In the genomic region with DNA sequence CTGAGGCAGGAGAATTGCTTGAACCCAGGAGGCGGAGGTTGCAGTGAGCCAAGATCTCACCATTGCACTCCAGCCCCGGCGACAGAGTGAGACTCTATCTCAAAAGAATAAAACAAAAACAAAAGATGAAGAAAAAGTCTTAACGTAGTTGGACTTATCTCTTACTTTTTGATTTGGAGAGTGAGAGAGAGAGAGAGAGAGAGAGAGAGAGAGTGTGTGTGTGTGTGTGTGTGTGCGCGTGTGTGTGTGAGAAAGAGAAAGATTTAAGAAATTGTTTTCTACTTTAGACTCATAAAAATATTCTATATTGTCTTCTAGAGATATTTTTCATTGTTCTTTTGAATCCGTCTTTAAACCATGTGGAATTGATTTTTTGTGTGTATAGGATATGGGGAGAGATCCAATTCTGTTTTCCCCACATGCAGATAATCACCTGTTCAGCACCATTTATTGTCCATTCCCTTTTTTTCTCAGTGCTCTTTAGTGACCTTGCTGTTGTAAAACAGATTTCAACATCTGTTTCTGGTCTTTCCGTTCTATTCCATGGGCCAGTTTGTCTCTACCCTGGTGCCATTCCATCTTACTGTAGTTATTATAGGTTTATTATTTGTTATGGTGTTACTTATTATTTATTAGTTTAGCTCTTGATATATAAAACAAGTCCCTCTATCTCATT, we compare ENCODE assay signal across 20 cellular contexts. TPM values are rescaled to one million over a fixed set of nuclear protein-coding genes. Genes with fewer than 3 reads are reported as not detected.
A peak's percentile ranks its signal among the peaks of the same experiment; 100 is the strongest.
DNase-seq lines count a peak whose midpoint lies in the region; ATAC-seq and TF ChIP-seq lines count a peak whose summit lies in the region.
"Had no signal": no experiment of that assay in that cellular context is flagged by ENCODE, and none has a peak within 500 bp of the region (broad histone marks: within the 10 kb centered on the region; RNA-seq: fewer than 3 reads in every experiment).

No MANE protein-coding gene starts in this region.

- H3K4me1 ChIP-seq in neutrophil (ENCODE audit: control insufficient read depth in 1 of 2, insufficient read depth in 1 of 2, low read depth in 1 of 2, low read length in 1 of 2) = peaks cover 13% of the 10 kb centered on the region in 2 experiments

- ATAC-seq in activated CD8-positive, alpha-beta T cell treated with anti-CD3 and anti-CD28 coated beads for 36 hours = no peak
- ATAC-seq in activated CD8-positive, alpha-beta T cell treated with anti-CD3 and anti-CD28 coated beads, Interleukin-2, amount 10 ng/mL, durations not matched to agents 7 days and 5 days = no peak
- ATAC-seq in CD4-positive, alpha-beta T cell (ENCODE audit: poor library complexity) = no peak
- ATAC-seq in WTC11 (no peak), HG03571 (IDR thresholded peaks at IDR 0.05; ENCODE audit: unreplicated experiment) (no peak)
- ATAC-seq: GM12878, HCT116 had no signal

- no peaks in the 10 kb centered on the region for H3K27me3 Mint-ChIP-seq in activated CD8-positive, alpha-beta T cell treated with anti-CD3 and anti-CD28 coated beads for 36 hours
- H3K27me3 Mint-ChIP-seq in activated CD8-positive, alpha-beta T cell treated with anti-CD3 and anti-CD28 coated beads, Interleukin-2, amount 10 ng/mL, durations not matched to agents 7 days and 5 days (ENCODE audit: low read depth) = no peaks in the 10 kb centered on the region
- no peaks in the 10 kb centered on the region for H3K27me3 Mint-ChIP-seq in CD4-positive, alpha-beta T cell
- H3K27me3 Mint-ChIP-seq in WTC11 (ENCODE audit: low read depth) = no peaks in the 10 kb centered on the region

- no peak for DNase-seq in activated CD8-positive, alpha-beta T cell treated with anti-CD3 and anti-CD28 coated beads for 36 hours
- no peak for DNase-seq in activated CD8-positive, alpha-beta T cell treated with anti-CD3 and anti-CD28 coated beads, Interleukin-2, amount 10 ng/mL, durations not matched to agents 7 days and 5 days
- DNase-seq in CD4-positive, alpha-beta T cell = no peak
- DNase-seq in WTC11 (ENCODE audit: low spot score) = no peak
- DNase-seq in T-helper 2 cell = no peak
- no peak for DNase-seq in activated CD4-positive, alpha-beta T cell treated with anti-CD3 and anti-CD28 coated beads for 1 hour
- DNase-seq: 8988T, DMS 273 treated with DMSO at 0.1 percent for 48 hours, GDM1, GM23248, Karpas-422, MG63, NCI-H1092 treated with DMSO at 0.1 percent for 48 hours, NCI-H2081 treated with DMSO at 0.1 percent for 48 hours, NCI-H524, Right ventricle myocardium superior had no signal

- TF ChIP-seq CTCF in activated CD8-positive, alpha-beta T cell treated with anti-CD3 and anti-CD28 coated beads for 36 hours (IDR thresholded peaks at IDR 0.05) = no peak
- no peak for TF ChIP-seq CTCF in CD4-positive, alpha-beta T cell (IDR thresholded peaks at IDR 0.05)
- TF ChIP-seq CTCF in WTC11 (IDR thresholded peaks at IDR 0.05) (no peak), neutrophil (IDR thresholded peaks at IDR 0.05) (no peak)

- CTCF ChIA-PET in activated CD8-positive, alpha-beta T cell treated with anti-CD3 and anti-CD28 coated beads for 36 hours (lab: Charles Lee) = interaction anchor here (1.4 kb wide), 1 partner anchor 99 kb away, joined by 3 read pairs; no protein-coding TSS in a partner anchor
- CTCF ChIA-PET in activated CD8-positive, alpha-beta T cell treated with anti-CD3 and anti-CD28 coated beads, Interleukin-2, amount 10 ng/mL, durations not matched to agents 7 days and 5 days (lab: Charles Lee) = interaction anchor here (0.7 to 1.9 kb wide), 2 partner anchors 276 to 494 kb away, joined by 3 to 7 read pairs; no protein-coding TSS in a partner anchor
- CTCF ChIA-PET in CD4-positive, alpha-beta T cell (lab: Charles Lee) = interaction anchor here (1.6 kb wide), 1 partner anchor 11 kb away, joined by 3 read pairs; no protein-coding TSS in a partner anchor
- CTCF ChIA-PET in WTC11 (lab: Charles Lee) = no interaction called here

- H3K4me1 Mint-ChIP-seq in activated CD8-positive, alpha-beta T cell treated with anti-CD3 and anti-CD28 coated beads for 36 hours (ENCODE audit: low read depth) = peaks cover 32% of the 10 kb centered on the region
- peaks cover 10% of the 10 kb centered on the region for H3K4me1 Mint-ChIP-seq in activated CD8-positive, alpha-beta T cell treated with anti-CD3 and anti-CD28 coated beads, Interleukin-2, amount 10 ng/mL, durations not matched to agents 7 days and 5 days (ENCODE audit: low read depth)
- peaks cover 48% of the 10 kb centered on the region for H3K4me1 Mint-ChIP-seq in CD4-positive, alpha-beta T cell (ENCODE audit: low read depth)
- H3K4me1 Mint-ChIP-seq in WTC11 = peaks cover 21% of the 10 kb centered on the region

- H3K27me3 ChIP-seq in CD4-positive, alpha-beta T cell (ENCODE audit: control insufficient read depth, insufficient read depth, low read length) = no peaks in the 10 kb centered on the region
- no peaks in the 10 kb centered on the region for H3K27me3 ChIP-seq in neutrophil
- H3K27me3 ChIP-seq: MG63 had no signal

- H3K9me3 ChIP-seq in CD4-positive, alpha-beta T cell (ENCODE audit: control insufficient read depth, low read length) = no peaks in the 10 kb centered on the region
- no peaks in the 10 kb centered on the region for H3K9me3 ChIP-seq in neutrophil
- H3K9me3 ChIP-seq: MG63 had no signal

- H3K9me3 Mint-ChIP-seq in activated CD8-positive, alpha-beta T cell treated with anti-CD3 and anti-CD28 coated beads for 36 hours = no peaks in the 10 kb centered on the region
- no peaks in the 10 kb centered on the region for H3K9me3 Mint-ChIP-seq in activated CD8-positive, alpha-beta T cell treated with anti-CD3 and anti-CD28 coated beads, Interleukin-2, amount 10 ng/mL, durations not matched to agents 7 days and 5 days (ENCODE audit: insufficient read depth)
- H3K9me3 Mint-ChIP-seq in CD4-positive, alpha-beta T cell = no peaks in the 10 kb centered on the region
- H3K9me3 Mint-ChIP-seq in WTC11 = 0 out of 2 replicates have a peak, but pooled peaks cover 4% of the 10 kb centered on the region

- peaks cover 43% of the 10 kb centered on the region for H3K36me3 Mint-ChIP-seq in activated CD8-positive, alpha-beta T cell treated with anti-CD3 and anti-CD28 coated beads for 36 hours (ENCODE audit: low read depth)
- H3K36me3 Mint-ChIP-seq in activated CD8-positive, alpha-beta T cell treated with anti-CD3 and anti-CD28 coated beads, Interleukin-2, amount 10 ng/mL, durations not matched to agents 7 days and 5 days (ENCODE audit: low read depth) = peaks cover 48% of the 10 kb centered on the region
- peaks cover 56% of the 10 kb centered on the region for H3K36me3 Mint-ChIP-seq in CD4-positive, alpha-beta T cell (ENCODE audit: low read depth)
- H3K36me3 Mint-ChIP-seq in WTC11 = peaks cover 24% of the 10 kb centered on the region

- no peak overlapping the region for H3K4me3 Mint-ChIP-seq in activated CD8-positive, alpha-beta T cell treated with anti-CD3 and anti-CD28 coated beads for 36 hours
- no peak overlapping the region for H3K4me3 Mint-ChIP-seq in activated CD8-positive, alpha-beta T cell treated with anti-CD3 and anti-CD28 coated beads, Interleukin-2, amount 10 ng/mL, durations not matched to agents 7 days and 5 days
- H3K4me3 Mint-ChIP-seq in CD4-positive, alpha-beta T cell = no peak overlapping the region
- no peak overlapping the region for H3K4me3 Mint-ChIP-seq in WTC11

- POLR2A ChIA-PET in activated CD8-positive, alpha-beta T cell treated with anti-CD3 and anti-CD28 coated beads for 36 hours (lab: Charles Lee) = no interaction called here
- POLR2A ChIA-PET in activated CD8-positive, alpha-beta T cell treated with anti-CD3 and anti-CD28 coated beads, Interleukin-2, amount 10 ng/mL, durations not matched to agents 7 days and 5 days (lab: Charles Lee) = interaction anchor here (0.6 to 1.8 kb wide), 2 partner anchors 11 to 70 kb away, joined by 3 to 5 read pairs; no protein-coding TSS in a partner anchor
- POLR2A ChIA-PET in CD4-positive, alpha-beta T cell (lab: Charles Lee) = no interaction called here
- POLR2A ChIA-PET in WTC11 (lab: Charles Lee) = no interaction called here

- peaks cover 21% of the 10 kb centered on the region for H3K36me3 ChIP-seq in neutrophil

- intact Hi-C loops in activated CD8-positive, alpha-beta T cell treated with anti-CD3 and anti-CD28 coated beads for 36 hours (cut with micrococcal nuclease) = no loop called here
- intact Hi-C loops in CD4-positive, alpha-beta T cell (cut with DNase I, micrococcal nuclease) = no loop called here

- H3K4me3 ChIP-seq in neutrophil (ENCODE audit: low read depth in 1 of 2, low read length in 1 of 2) = no peak overlapping the region
- H3K4me3 ChIP-seq: GM12878, GM23248, MG63 had no signal

- H3K27ac ChIP-seq in CD4-positive, alpha-beta T cell (ENCODE audit: low read depth, low read length) = no peak overlapping the region
- H3K27ac ChIP-seq in neutrophil = peak overlapping the region; percentile 24
- H3K27ac ChIP-seq: GM23248 had no signal

- peak overlapping the region; percentile 25 for H3K27ac Mint-ChIP-seq in activated CD8-positive, alpha-beta T cell treated with anti-CD3 and anti-CD28 coated beads for 36 hours
- H3K27ac Mint-ChIP-seq in activated CD8-positive, alpha-beta T cell treated with anti-CD3 and anti-CD28 coated beads, Interleukin-2, amount 10 ng/mL, durations not matched to agents 7 days and 5 days = no peak overlapping the region
- peak overlapping the region; percentile 49 for H3K27ac Mint-ChIP-seq in CD4-positive, alpha-beta T cell
- 0 out of 2 replicates have a peak overlapping the region, but pooled peaks have one; percentile 9 for H3K27ac Mint-ChIP-seq in WTC11

TF ChIP-seq in WTC11, 78 proteins besides CTCF, POLR2A, EP300 and RAD21 (continues in another document):
- TF ChIP-seq, protein P1, sequence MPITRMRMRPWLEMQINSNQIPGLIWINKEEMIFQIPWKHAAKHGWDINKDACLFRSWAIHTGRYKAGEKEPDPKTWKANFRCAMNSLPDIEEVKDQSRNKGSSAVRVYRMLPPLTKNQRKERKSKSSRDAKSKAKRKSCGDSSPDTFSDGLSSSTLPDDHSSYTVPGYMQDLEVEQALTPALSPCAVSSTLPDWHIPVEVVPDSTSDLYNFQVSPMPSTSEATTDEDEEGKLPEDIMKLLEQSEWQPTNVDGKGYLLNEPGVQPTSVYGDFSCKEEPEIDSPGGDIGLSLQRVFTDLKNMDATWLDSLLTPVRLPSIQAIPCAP (CRISPR knock-in tag; IDR thresholded peaks at IDR 0.05) = no peak
- TF ChIP-seq NR2C2 (CRISPR knock-in tag; IDR thresholded peaks at IDR 0.05) = no peak

RNA-seq across cellular contexts. Expression of gene KCMF1, which starts 53.5 kb away (rescaled TPM):
- 100 to 1,000 TPM; 101 to 105 TPM for total RNA-seq in activated CD8-positive, alpha-beta T cell treated with anti-CD3 and anti-CD28 coated beads for 36 hours
- total RNA-seq in activated CD8-positive, alpha-beta T cell treated with anti-CD3 and anti-CD28 coated beads, Interleukin-2, amount 10 ng/mL, durations not matched to agents 7 days and 5 days = 10 to 100 TPM; 88.9 to 92.5 TPM
- total RNA-seq in CD4-positive, alpha-beta T cell = 10 to 100 TPM; 72.4 to 78.0 TPM
- 114 to 118 TPM (median 117 TPM) in 3 replicates for total RNA-seq in WTC11 (2021)
